10 cellular contexts compared by ENCODE assay signal in the genomic region with DNA sequence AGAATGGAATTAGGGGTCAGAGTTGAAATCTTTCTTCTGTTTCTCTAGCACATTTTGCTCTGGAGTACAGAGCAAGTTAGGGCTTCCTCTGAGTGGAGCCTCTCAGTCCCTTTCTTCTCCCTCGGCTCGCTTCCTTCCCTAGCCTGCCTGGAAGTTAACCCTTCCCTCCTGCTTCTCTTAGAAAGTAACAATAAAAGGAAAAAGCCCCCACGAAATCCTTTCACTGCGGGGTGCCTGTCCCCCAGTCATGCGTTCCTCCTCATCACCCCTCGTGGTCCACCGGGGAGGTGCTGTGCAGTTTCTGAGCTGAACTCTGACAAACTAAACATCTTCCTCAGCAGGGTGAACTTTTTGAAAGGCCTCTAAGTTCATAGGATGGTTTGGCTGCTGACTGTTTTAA. TPM values are rescaled to one million over a fixed set of nuclear protein-coding genes. Genes with fewer than 3 reads are reported as not detected.
DNase-seq lines count a peak whose midpoint lies in the region; TF ChIP-seq lines count a peak whose summit lies in the region.
"Had no signal": no experiment of that assay in that cellular context is flagged by ENCODE, and none has a peak within 500 bp of the region (broad histone marks: within the 10 kb centered on the region; RNA-seq: fewer than 3 reads in every experiment).

No MANE protein-coding gene starts in this region.

- WGBS in lower leg skin, 2 donors: 25 to 34% methylated on average over 7 of the region's 7 CpGs

- peak overlapping the region; percentile 95 for H3K4me3 Mint-ChIP-seq in neural crest cell
- H3K4me3 Mint-ChIP-seq: activated CD8-positive, alpha-beta memory T cell treated with anti-CD3 and anti-CD28 coated beads, Interleukin-2, amount 10 ng/mL, durations not matched to agents 7 days and 5 days had no signal

- no peaks in the 10 kb centered on the region for H3K9me3 ChIP-seq in BLaER1

- TF ChIP-seq CTCF in coronary artery (IDR thresholded peaks at IDR 0.05) (no peak), neural crest cell (conservative IDR thresholded peaks at IDR 0.05) (no peak), lower leg skin (IDR thresholded peaks at IDR 0.05) (no peak)

- peaks cover 16% of the 10 kb centered on the region; the same call in 1 of the 2 replicates for H3K36me3 ChIP-seq in BLaER1

- H3K4me2 ChIP-seq in BLaER1: peak overlapping the region; percentile 95

- H3K27ac ChIP-seq in BLaER1: no peak overlapping the region; the same call in 1 of the 2 replicates
- peak overlapping the region; percentile 47 to 89 for H3K27ac ChIP-seq in coronary artery

- peaks cover 63% of the 10 kb centered on the region for H3K4me1 Mint-ChIP-seq in neural crest cell

- H4K20me1 ChIP-seq in BLaER1: peaks cover 60% of the 10 kb centered on the region

- H3K27me3 ChIP-seq in BLaER1: peaks cover 60% of the 10 kb centered on the region

- intact Hi-C loops in lower leg skin (cut with DNase I; ENCODE audit: low total_unique reads): no loop called here

- H3K9ac ChIP-seq in BLaER1: peak overlapping the region; percentile 78

- H3K9me3 Mint-ChIP-seq in neural crest cell: no peaks in the 10 kb centered on the region

- peak; percentile 1 to 6 for DNase-seq in Kasumi-1 (lab: John Stamatoyannopoulos, UW)
- DNase-seq in coronary artery (ENCODE audit: low spot score): no peak
- peak; percentile 20 for DNase-seq in neural crest cell (ENCODE audit: low read depth, low spot score)
- DNase-seq in NK-92 treated with Interleukin-12 subunit alpha and Interleukin-12 subunit beta, amount 100 ng/mL, for 24 hours (lab: John Stamatoyannopoulos, UW): no peak
- DNase-seq in NOMO-1 treated with DMSO at 0.1 percent for 48 hours (lab: John Stamatoyannopoulos, UW; ENCODE audit: unreplicated experiment): no peak
- no peak for DNase-seq in lower leg skin (ENCODE audit: low spot score in 2 of 2)
- no peak for DNase-seq in stimulated activated naive CD4-positive, alpha-beta T cell (lab: John Stamatoyannopoulos, UW)
- DNase-seq: activated CD8-positive, alpha-beta memory T cell treated with anti-CD3 and anti-CD28 coated beads, Interleukin-2, amount 10 ng/mL, durations not matched to agents 7 days and 5 days; NCI-H446 treated with DMSO at 0.1 percent for 48 hours had no signal

- TF ChIP-seq POLR2A in lower leg skin (IDR thresholded peaks at IDR 0.05): no peak

- H3K36me3 Mint-ChIP-seq in neural crest cell (ENCODE audit: low read depth): peaks cover 14% of the 10 kb centered on the region

- peak overlapping the region; percentile 98 for H3K27ac Mint-ChIP-seq in neural crest cell (ENCODE audit: unreplicated experiment)
- H3K27ac Mint-ChIP-seq: activated CD8-positive, alpha-beta memory T cell treated with anti-CD3 and anti-CD28 coated beads, Interleukin-2, amount 10 ng/mL, durations not matched to agents 7 days and 5 days had no signal

- H3K4me3 ChIP-seq in BLaER1: peak overlapping the region; percentile 83
- peak overlapping the region; percentile 89 for H3K4me3 ChIP-seq in coronary artery
- H3K4me3 ChIP-seq in lower leg skin (ENCODE audit: low read depth, poor library complexity, severe bottlenecking): no peak overlapping the region

- H3K4me1 ChIP-seq in BLaER1: peaks cover 56% of the 10 kb centered on the region

- peaks cover 2% of the 10 kb centered on the region for H3K27me3 Mint-ChIP-seq in neural crest cell (ENCODE audit: low read depth)

RNA-seq across cellular contexts. Expression of gene IGFBP2, which starts 2.0 kb away (rescaled TPM):
- total RNA-seq in neural crest cell: 365 and 366 TPM in 2 replicates
- 10 to 100 TPM in 3 of 4 donors, 1 to 10 TPM in 1; 8.7 to 69.5 (median 28.2) TPM for total RNA-seq in lower leg skin

Comparison
In these comparisons a context has a peak if more than half of its experiments do, and no peak if none do; other contexts are left out.
1. DNase-seq: peak in Kasumi-1 (2 of 2) and neural crest cell (single experiment); none in coronary artery (single experiment), NK-92 treated with Interleukin-12 subunit alpha and Interleukin-12 subunit beta, amount 100 ng/mL, for 24 hours (single experiment), NOMO-1 treated with DMSO at 0.1 percent for 48 hours (single experiment), lower leg skin (0 of 2) and stimulated activated naive CD4-positive, alpha-beta T cell (0 of 6).